In genomic region chr6:150537481-150537880, GRCh38 we compare ENCODE assay signal across 23 cellular contexts.
DNase-seq lines count a peak whose midpoint lies in the region; ATAC-seq, FAIRE-seq and TF ChIP-seq lines count a peak whose summit lies in the region.
"Had no signal": no experiment of that assay in that cellular context is flagged by ENCODE, and none has a peak within 500 bp of the region (broad histone marks: within the 10 kb centered on the region; RNA-seq: fewer than 3 reads in every experiment).

No MANE protein-coding gene starts in this region.

- WGBS in esophagus muscularis mucosa, result 59% methylated on average over 4 of the region's 4 CpGs
- 90% methylated on average over 4 of the region's 4 CpGs for WGBS in smooth muscle cell (ENCODE audit: low lambda C conversion rate)

- no peak for TF ChIP-seq EP300 in esophagus muscularis mucosa (IDR thresholded peaks at IDR 0.05)

- DNase-seq in Right ventricle myocardium inferior (ENCODE audit: missing footprints), result no peak
- no peak for DNase-seq in Right ventricle myocardium superior
- peak; percentile 34 for DNase-seq in esophagus muscularis mucosa (ENCODE audit: extremely low spot score)
- DNase-seq in smooth muscle cell (lab: John Stamatoyannopoulos, UW; ENCODE audit: unreplicated experiment), result no peak
- DNase-seq in HTR-8/SVneo (ENCODE audit: insufficient read length, low spot score), result no peak
- DNase-seq: activated CD4-positive, alpha-beta T cell treated with anti-CD3 and anti-CD28 coated beads for 1 hour; activated CD8-positive, alpha-beta T cell treated with anti-CD3 and anti-CD28 coated beads for 36 hours; Caco-2; DND-41; effector CD4-positive, alpha-beta T cell; erythroblast; foreskin fibroblast; HCEC 1CT; Kasumi-1; mammary epithelial cell; NCI-H1048; NCI-H187; stimulated activated CD8-positive, alpha-beta memory T cell treated with anti-CD3 and anti-CD28 coated beads, Interleukin-4, amount 100 ng/mL, for 48 hours had no signal

- intact Hi-C loops in Right ventricle myocardium inferior (cut with DNase I) (no loop called here), Right ventricle myocardium superior (cut with DNase I) (no loop called here), esophagus muscularis mucosa (cut with DNase I) (no loop called here)

- H2AFZ ChIP-seq in smooth muscle cell (ENCODE audit: low read depth), result no peak overlapping the region

- H3K4me2 ChIP-seq in smooth muscle cell, result no peak overlapping the region
- H3K4me2 ChIP-seq: A549 had no signal

- no peaks in the 10 kb centered on the region for H3K79me2 ChIP-seq in smooth muscle cell (ENCODE audit: low read depth)

- H3K9ac ChIP-seq in muscle layer of colon (ENCODE audit: low read length), result no peak overlapping the region
- no peak overlapping the region for H3K9ac ChIP-seq in subcutaneous abdominal adipose tissue (ENCODE audit: low read length in 5 of 5)
- H3K9ac ChIP-seq in smooth muscle cell (ENCODE audit: low read depth), result no peak overlapping the region

- no peaks in the 10 kb centered on the region for H4K20me1 ChIP-seq in smooth muscle cell (ENCODE audit: low read depth)

- H3K4me1 ChIP-seq in esophagus muscularis mucosa, result peaks cover 0 to 13% (median 6%) of the 10 kb centered on the region in 4 donors
- H3K4me1 ChIP-seq in muscle layer of colon (ENCODE audit: insufficient read depth, low read length), result peaks cover 20% of the 10 kb centered on the region
- H3K4me1 ChIP-seq in subcutaneous abdominal adipose tissue (ENCODE audit: control insufficient read depth in 5 of 5, insufficient read depth in 5 of 5, low read length in 5 of 5), result peaks cover 0 to 12% (median 11%) of the 10 kb centered on the region in 5 donors
- H3K4me1 ChIP-seq in smooth muscle cell (ENCODE audit: low read depth), result no peaks in the 10 kb centered on the region
- H3K4me1 ChIP-seq: A549 had no signal

- ATAC-seq in Right ventricle myocardium inferior (peak; percentile 3), Right ventricle myocardium superior (ENCODE audit: poor library complexity) (no peak), GM18870 (IDR thresholded peaks at IDR 0.05; ENCODE audit: unreplicated experiment) (no peak)
- ATAC-seq: A549; activated CD8-positive, alpha-beta T cell treated with anti-CD3 and anti-CD28 coated beads for 36 hours had no signal

- no peak for TF ChIP-seq POLR2A in esophagus muscularis mucosa (IDR thresholded peaks at IDR 0.05; ENCODE audit: low read depth)

- H3K4me3 ChIP-seq in esophagus muscularis mucosa, result no peak overlapping the region
- no peak overlapping the region for H3K4me3 ChIP-seq in muscle layer of colon (ENCODE audit: low read depth in 1 of 2, low read length in 2 of 2)
- no peak overlapping the region for H3K4me3 ChIP-seq in subcutaneous abdominal adipose tissue (ENCODE audit: low read depth in 1 of 5, low read length in 5 of 5)
- no peak overlapping the region for H3K4me3 ChIP-seq in smooth muscle cell
- H3K4me3 ChIP-seq: A549, SK-N-MC had no signal

- no peaks in the 10 kb centered on the region for H3F3A ChIP-seq in smooth muscle cell (ENCODE audit: low read depth)

- H3K27me3 ChIP-seq in esophagus muscularis mucosa (no peaks in the 10 kb centered on the region), muscle layer of colon (ENCODE audit: control insufficient read depth in 1 of 2, insufficient read depth in 2 of 2, low read length in 2 of 2) (no peaks in the 10 kb centered on the region), subcutaneous abdominal adipose tissue (ENCODE audit: control insufficient read depth in 5 of 5, insufficient read depth in 4 of 5, low read length in 5 of 5) (no peaks in the 10 kb centered on the region), smooth muscle cell (ENCODE audit: low read depth) (peaks cover 12% of the 10 kb centered on the region)

- FAIRE-seq in HTR-8/SVneo (lab: Jason Lieb, UNC), result no peak
- FAIRE-seq: A549 had no signal

- H3K36me3 ChIP-seq in esophagus muscularis mucosa, result no peaks in the 10 kb centered on the region
- H3K36me3 ChIP-seq in muscle layer of colon (ENCODE audit: insufficient read depth, low read length), result no peaks in the 10 kb centered on the region
- H3K36me3 ChIP-seq in subcutaneous abdominal adipose tissue (ENCODE audit: control insufficient read depth in 5 of 5, insufficient read depth in 5 of 5, low read length in 5 of 5), result no peaks in the 10 kb centered on the region
- no peaks in the 10 kb centered on the region for H3K36me3 ChIP-seq in smooth muscle cell (ENCODE audit: low read depth)

- peak overlapping the region in 2 of 4 donors; percentile 29 to 52 for H3K27ac ChIP-seq in esophagus muscularis mucosa (replicated peaks in 1 of 4)
- peak overlapping the region; percentile 12 for H3K27ac ChIP-seq in muscle layer of colon (ENCODE audit: low read depth, low read length)
- H3K27ac ChIP-seq in subcutaneous abdominal adipose tissue (ENCODE audit: low read depth, low read length), result peak overlapping the region; percentile 12
- H3K27ac ChIP-seq in smooth muscle cell (ENCODE audit: low read depth), result no peak overlapping the region
- H3K27ac ChIP-seq: A549, SK-N-MC had no signal

- TF ChIP-seq CTCF in esophagus muscularis mucosa (IDR thresholded peaks at IDR 0.05) (no peak), smooth muscle cell (IDR thresholded peaks at IDR 0.05; ENCODE audit: borderline replicate concordance, insufficient read depth, poor library complexity, severe bottlenecking) (no peak)

- H3K9me3 ChIP-seq in esophagus muscularis mucosa (no peaks in the 10 kb centered on the region), muscle layer of colon (ENCODE audit: low read length) (no peaks in the 10 kb centered on the region), subcutaneous abdominal adipose tissue (ENCODE audit: control insufficient read depth in 5 of 5, low read length in 5 of 5) (no peaks in the 10 kb centered on the region), smooth muscle cell (replicated peaks; ENCODE audit: low read depth) (no peaks in the 10 kb centered on the region)
- H3K9me3 ChIP-seq: A549, Caco-2 had no signal
